ENCODE assay signal across 8 cellular contexts in the genomic region with DNA sequence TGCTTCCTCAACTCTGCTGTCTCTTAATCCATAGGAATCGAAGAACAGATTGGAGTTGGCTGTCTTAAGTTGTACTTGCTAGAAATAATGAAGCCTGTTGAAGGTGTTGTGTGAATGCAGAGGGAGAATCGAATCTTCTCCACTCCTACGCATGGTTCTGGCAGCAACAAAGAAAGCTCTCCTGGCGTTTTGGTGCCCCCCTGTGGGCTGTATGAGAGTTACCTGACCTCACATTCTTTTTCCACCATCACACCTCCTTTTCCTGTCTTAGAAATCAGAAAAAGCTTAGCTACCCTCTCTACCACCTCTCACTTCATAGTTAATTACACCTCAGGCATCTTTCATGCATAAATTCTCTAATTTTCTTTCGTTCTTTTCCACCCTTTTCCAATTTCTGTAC. TPM values are rescaled to one million over a fixed set of nuclear protein-coding genes. Genes with fewer than 3 reads are reported as not detected.
DNase-seq lines count a peak whose midpoint lies in the region; ATAC-seq and TF ChIP-seq lines count a peak whose summit lies in the region.

No MANE protein-coding gene starts in this region.

- no peaks in the 10 kb centered on the region for H3K36me3 Mint-ChIP-seq in CD8-positive, alpha-beta T cell

- H3K9ac ChIP-seq in smooth muscle cell (ENCODE audit: low read depth): no peak overlapping the region

- H3K27me3 ChIP-seq in CD8-positive, alpha-beta T cell (ENCODE audit: insufficient read depth, low read length): no peaks in the 10 kb centered on the region
- no peaks in the 10 kb centered on the region for H3K27me3 ChIP-seq in smooth muscle cell (ENCODE audit: low read depth)

- no peaks in the 10 kb centered on the region for H3K4me1 ChIP-seq in CD8-positive, alpha-beta T cell (ENCODE audit: insufficient read depth, low read length)
- no peaks in the 10 kb centered on the region for H3K4me1 ChIP-seq in smooth muscle cell (ENCODE audit: low read depth)

- DNase-seq in CD8-positive, alpha-beta T cell: peak; percentile 17 to 69 (median 43)
- DNase-seq in RWPE1 (ENCODE audit: low spot score): peak; percentile 11
- DNase-seq in activated naive CD4-positive, alpha-beta T cell treated with anti-CD3 and anti-CD28 coated beads, Interleukin-2, amount 50 U/mL, for 16 hours: peak; percentile 62
- peak; percentile 34 for DNase-seq in left cardiac atrium
- DNase-seq in smooth muscle cell (lab: John Stamatoyannopoulos, UW; ENCODE audit: unreplicated experiment): no peak

- no peak overlapping the region for H3K27ac Mint-ChIP-seq in CD8-positive, alpha-beta T cell

- peak; percentile 61 for TF ChIP-seq CTCF in CD8-positive, alpha-beta T cell (IDR thresholded peaks at IDR 0.05)
- TF ChIP-seq CTCF in RWPE1 (conservative IDR thresholded peaks at IDR 0.05; ENCODE audit: low read depth) (peak; percentile 55), smooth muscle cell (IDR thresholded peaks at IDR 0.05; ENCODE audit: borderline replicate concordance, insufficient read depth, poor library complexity, severe bottlenecking) (peak; percentile 58)

- ATAC-seq in CD8-positive, alpha-beta T cell: peak; percentile 62
- ATAC-seq in GM19043 (IDR thresholded peaks at IDR 0.05; ENCODE audit: low read depth, unreplicated experiment): peak; percentile 78
- peak; percentile 80 for ATAC-seq in HG03520 (IDR thresholded peaks at IDR 0.05; ENCODE audit: unreplicated experiment)
- peak; percentile 62 to 63 for ATAC-seq in left cardiac atrium
- ATAC-seq in GM21526 (IDR thresholded peaks at IDR 0.05; ENCODE audit: low FRiP score, unreplicated experiment): no peak

- H2AFZ ChIP-seq in smooth muscle cell (ENCODE audit: low read depth): no peak overlapping the region

- no peaks in the 10 kb centered on the region for H3K27me3 Mint-ChIP-seq in CD8-positive, alpha-beta T cell (ENCODE audit: low read depth)

- CTCF ChIA-PET in CD8-positive, alpha-beta T cell (lab: Charles Lee): interaction anchor here (0.6 to 3.5 kb wide), 20 partner anchors 9 to 1357 kb away, joined by 3 to 17 read pairs (median 3); no protein-coding TSS in a partner anchor
- CTCF ChIA-PET in RWPE1 (lab: Yijun Ruan, JAX): interaction anchor here (0.5 to 1.1 kb wide), 3 partner anchors 10 to 907 kb away, joined by 3 to 4 read pairs (median 3); no protein-coding TSS in a partner anchor

- H3K4me1 Mint-ChIP-seq in CD8-positive, alpha-beta T cell (ENCODE audit: low read depth): peaks cover 4% of the 10 kb centered on the region

- no peaks in the 10 kb centered on the region for H4K20me1 ChIP-seq in smooth muscle cell (ENCODE audit: low read depth)

- intact Hi-C loops in CD8-positive, alpha-beta T cell (cut with DNase I, micrococcal nuclease): loop anchor here (1.0 to 5.0 kb wide), 4 partner anchors 341 to 1356 kb away; no protein-coding TSS in a partner anchor
- intact Hi-C loops in left cardiac atrium (cut with DNase I): no loop called here

- H3F3A ChIP-seq in smooth muscle cell (ENCODE audit: low read depth): no peaks in the 10 kb centered on the region

- no peaks in the 10 kb centered on the region for H3K9me3 ChIP-seq in CD8-positive, alpha-beta T cell (ENCODE audit: low read length)
- H3K9me3 ChIP-seq in smooth muscle cell (replicated peaks; ENCODE audit: low read depth): no peaks in the 10 kb centered on the region

- no peak overlapping the region for H3K27ac ChIP-seq in CD8-positive, alpha-beta T cell (ENCODE audit: low read depth, low read length)
- H3K27ac ChIP-seq in RWPE1: no peak overlapping the region
- H3K27ac ChIP-seq in smooth muscle cell (ENCODE audit: low read depth): no peak overlapping the region

- POLR2A ChIA-PET in CD8-positive, alpha-beta T cell (lab: Charles Lee): no interaction called here
- POLR2A ChIA-PET in RWPE1 (lab: Yijun Ruan, JAX; ENCODE audit: low non-redundant PET): no interaction called here

- H3K79me2 ChIP-seq in smooth muscle cell (ENCODE audit: low read depth): no peaks in the 10 kb centered on the region

- 22% methylated on average over 5 of the region's 5 CpGs for WGBS in smooth muscle cell (ENCODE audit: low lambda C conversion rate)

- H3K36me3 ChIP-seq in CD8-positive, alpha-beta T cell (ENCODE audit: insufficient read depth, low read length): no peaks in the 10 kb centered on the region
- no peaks in the 10 kb centered on the region for H3K36me3 ChIP-seq in smooth muscle cell (ENCODE audit: low read depth)

- no peak overlapping the region for H3K4me3 ChIP-seq in CD8-positive, alpha-beta T cell (ENCODE audit: low read depth, low read length)
- no peak overlapping the region for H3K4me3 ChIP-seq in smooth muscle cell

- H3K4me3 Mint-ChIP-seq in CD8-positive, alpha-beta T cell: no peak overlapping the region

- no peak overlapping the region for H3K4me2 ChIP-seq in smooth muscle cell

- no peaks in the 10 kb centered on the region for H3K9me3 Mint-ChIP-seq in CD8-positive, alpha-beta T cell

RNA-seq across cellular contexts. Expression of gene KLF8, which starts 16.3 kb away (rescaled TPM):
- total RNA-seq in CD8-positive, alpha-beta T cell: under 1 TPM; 0.41 to 0.67 TPM
- total RNA-seq in left cardiac atrium (1 to 10 TPM; 5.4 to 7.8 TPM), smooth muscle cell (20.4 and 21.3 TPM in 2 replicates)
- polyA plus RNA-seq in smooth muscle cell: 6.6 and 7.6 TPM in 2 replicates

Comparison
In these comparisons a context has a peak if more than half of its experiments do, and no peak if none do; other contexts are left out.
1. intact Hi-C loops: an anchor here in CD8-positive, alpha-beta T cell (1.0 to 5.0 kb wide); none called in left cardiac atrium.